In genomic region chr16:84738255-84739038, GRCh38 we compare ENCODE assay signal across 8 cellular contexts.
DNase-seq lines count a peak whose midpoint lies in the region; ATAC-seq lines count a peak whose summit lies in the region.

No MANE protein-coding gene starts in this region.

- peak; percentile 75 for ATAC-seq in HG02870 (IDR thresholded peaks at IDR 0.05; ENCODE audit: unreplicated experiment)

- DNase-seq in NCI-H187 (lab: John Stamatoyannopoulos, UW) (peak; percentile 30 to 34), NCI-H187 treated with DMSO at 0.1 percent for 48 hours (lab: John Stamatoyannopoulos, UW) (no peak), NCI-H2227 treated with DMSO at 0.1 percent for 48 hours (lab: John Stamatoyannopoulos, UW) (peak; percentile 25), cerebellar cortex (ENCODE audit: low spot score) (peak; percentile 80), kidney tubule cell (ENCODE audit: low spot score) (peak; percentile 79)
- peak; percentile 52 for DNase-seq in activated CD4-positive, alpha-beta T cell treated with anti-CD3 and anti-CD28 coated beads for 1 hour
- peak; percentile 70 for DNase-seq in stimulated activated CD4-positive, alpha-beta T cell treated with anti-CD3 and anti-CD28 coated beads, Interleukin-4, amount 100 ng/mL, for 1 hour
